8 cellular contexts compared by ENCODE assay signal in the genomic region with DNA sequence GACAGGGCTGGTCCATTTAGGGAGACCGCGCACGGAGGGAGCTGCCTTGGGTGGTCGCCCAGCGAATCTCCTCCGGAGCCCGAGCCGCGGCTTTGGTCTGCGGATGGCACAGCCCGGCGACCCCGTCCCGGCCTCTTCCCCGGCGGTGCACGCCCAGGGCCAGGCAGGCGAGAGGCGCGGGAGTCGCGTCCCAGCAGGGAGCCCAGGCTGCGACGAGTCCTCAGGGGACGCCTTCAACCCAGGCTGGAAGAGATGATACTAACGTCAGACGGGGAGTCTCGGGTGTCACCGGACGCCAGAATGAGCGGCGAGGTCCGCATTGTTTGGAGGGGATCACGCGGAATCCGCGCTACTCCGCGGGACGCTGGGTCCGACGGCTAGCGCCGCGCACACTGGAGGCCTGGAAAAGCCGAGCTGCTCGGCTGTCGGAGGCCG. TPM values are rescaled to one million over a fixed set of nuclear protein-coding genes. Genes with fewer than 3 reads are reported as not detected.
DNase-seq lines count a peak whose midpoint lies in the region; ATAC-seq and TF ChIP-seq lines count a peak whose summit lies in the region.

No MANE protein-coding gene starts in this region.

- H3K9me3 ChIP-seq in neural cell (ENCODE audit: low read length): no peaks in the 10 kb centered on the region

- no peak overlapping the region for H3K27ac ChIP-seq in neural cell (ENCODE audit: low read length)

- no peak for TF ChIP-seq CTCF in neural cell (IDR thresholded peaks at IDR 0.05; ENCODE audit: poor library complexity, severe bottlenecking)

- H3K79me2 ChIP-seq in neural cell (replicated peaks; ENCODE audit: insufficient read depth, low read length): no peaks in the 10 kb centered on the region

- no peak for TF ChIP-seq EP300 in neural cell (conservative IDR thresholded peaks at IDR 0.05; ENCODE audit: poor library complexity, severe bottlenecking)

- H3K9me2 ChIP-seq in neural cell (ENCODE audit: insufficient read depth, low read length): no peaks in the 10 kb centered on the region

- H3K27me3 ChIP-seq in neural cell (ENCODE audit: insufficient read depth, low read depth, low read length): peaks cover 56% of the 10 kb centered on the region

- TF ChIP-seq RAD21 in neural cell (conservative IDR thresholded peaks at IDR 0.05): no peak

- no peak overlapping the region for H3K9ac ChIP-seq in neural cell (ENCODE audit: low read length)

- H4K20me1 ChIP-seq in neural cell (ENCODE audit: insufficient read depth): no peaks in the 10 kb centered on the region

- H2AFZ ChIP-seq in neural cell (ENCODE audit: low read depth, low read length): no peak overlapping the region

- H3K4me3 ChIP-seq in neural cell (ENCODE audit: low read length): peak overlapping the region; percentile 62

- ATAC-seq in HG02840 (IDR thresholded peaks at IDR 0.05; ENCODE audit: low FRiP score, unreplicated experiment): no peak
- no peak for ATAC-seq in GM18873 (IDR thresholded peaks at IDR 0.05; ENCODE audit: low FRiP score, unreplicated experiment)
- ATAC-seq in HG03139 (IDR thresholded peaks at IDR 0.05; ENCODE audit: unreplicated experiment): no peak

- DNase-seq in CD1c-positive myeloid dendritic cell (ENCODE audit: extremely low spot score) (peak; percentile 30), NCI-H1092 (lab: John Stamatoyannopoulos, UW) (peak; percentile 8), ecto neural progenitor cell (ENCODE audit: low spot score) (peak; percentile 64), epidermal melanocyte (ENCODE audit: insufficient read length, low spot score) (no peak)

- no peaks in the 10 kb centered on the region for H3K36me3 ChIP-seq in neural cell (ENCODE audit: insufficient read depth, low read length)

- H3F3A ChIP-seq in neural cell (ENCODE audit: insufficient read depth, low read length, poor library complexity, severe bottlenecking): no peaks in the 10 kb centered on the region

- H3K4me2 ChIP-seq in neural cell (ENCODE audit: low read length): no peak overlapping the region

TF ChIP-seq in neural cell, 6 proteins besides CTCF, POLR2A, EP300 and RAD21:
- TF ChIP-seq EZH2 (IDR thresholded peaks at IDR 0.05; ENCODE audit: borderline replicate concordance, insufficient read depth, low read length, poor library complexity, severe bottlenecking) (no peak), POLR2AphosphoS5 (IDR thresholded peaks at IDR 0.05) (no peak), TAF1 (IDR thresholded peaks at IDR 0.05; ENCODE audit: low read depth) (no peak), MXI1 (conservative IDR thresholded peaks at IDR 0.05; ENCODE audit: poor library complexity, severe bottlenecking) (no peak), SMC3 (conservative IDR thresholded peaks at IDR 0.05; ENCODE audit: poor library complexity) (no peak)
- TF ChIP-seq, protein P1, sequence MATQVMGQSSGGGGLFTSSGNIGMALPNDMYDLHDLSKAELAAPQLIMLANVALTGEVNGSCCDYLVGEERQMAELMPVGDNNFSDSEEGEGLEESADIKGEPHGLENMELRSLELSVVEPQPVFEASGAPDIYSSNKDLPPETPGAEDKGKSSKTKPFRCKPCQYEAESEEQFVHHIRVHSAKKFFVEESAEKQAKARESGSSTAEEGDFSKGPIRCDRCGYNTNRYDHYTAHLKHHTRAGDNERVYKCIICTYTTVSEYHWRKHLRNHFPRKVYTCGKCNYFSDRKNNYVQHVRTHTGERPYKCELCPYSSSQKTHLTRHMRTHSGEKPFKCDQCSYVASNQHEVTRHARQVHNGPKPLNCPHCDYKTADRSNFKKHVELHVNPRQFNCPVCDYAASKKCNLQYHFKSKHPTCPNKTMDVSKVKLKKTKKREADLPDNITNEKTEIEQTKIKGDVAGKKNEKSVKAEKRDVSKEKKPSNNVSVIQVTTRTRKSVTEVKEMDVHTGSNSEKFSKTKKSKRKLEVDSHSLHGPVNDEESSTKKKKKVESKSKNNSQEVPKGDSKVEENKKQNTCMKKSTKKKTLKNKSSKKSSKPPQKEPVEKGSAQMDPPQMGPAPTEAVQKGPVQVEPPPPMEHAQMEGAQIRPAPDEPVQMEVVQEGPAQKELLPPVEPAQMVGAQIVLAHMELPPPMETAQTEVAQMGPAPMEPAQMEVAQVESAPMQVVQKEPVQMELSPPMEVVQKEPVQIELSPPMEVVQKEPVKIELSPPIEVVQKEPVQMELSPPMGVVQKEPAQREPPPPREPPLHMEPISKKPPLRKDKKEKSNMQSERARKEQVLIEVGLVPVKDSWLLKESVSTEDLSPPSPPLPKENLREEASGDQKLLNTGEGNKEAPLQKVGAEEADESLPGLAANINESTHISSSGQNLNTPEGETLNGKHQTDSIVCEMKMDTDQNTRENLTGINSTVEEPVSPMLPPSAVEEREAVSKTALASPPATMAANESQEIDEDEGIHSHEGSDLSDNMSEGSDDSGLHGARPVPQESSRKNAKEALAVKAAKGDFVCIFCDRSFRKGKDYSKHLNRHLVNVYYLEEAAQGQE (IDR thresholded peaks at IDR 0.05; ENCODE audit: borderline replicate concordance): no peak

RNA-seq across cellular contexts. Expression of gene CRACDL, which starts 0.9 kb away (rescaled TPM):
- polyA plus RNA-seq in neural cell: 0.85 and 1.6 TPM in 2 replicates
- polyA minus RNA-seq in neural cell: 2.3 and 2.4 TPM in 2 replicates
